In genomic region chr10:119348106-119348505, GRCh38 we compare ENCODE assay signal across 18 cellular contexts.
A peak's percentile ranks its signal among the peaks of the same experiment; 100 is the strongest.
DNase-seq lines count a peak whose midpoint lies in the region; ATAC-seq, FAIRE-seq and TF ChIP-seq lines count a peak whose summit lies in the region.
"Had no signal": no experiment of that assay in that cellular context is flagged by ENCODE, and none has a peak within 500 bp of the region (broad histone marks: within the 10 kb centered on the region; RNA-seq: fewer than 3 reads in every experiment).

No MANE protein-coding gene starts in this region.

- H2BK120ac ChIP-seq in mesenchymal stem cell (ENCODE audit: low read depth, low read length): no peak overlapping the region

- FAIRE-seq in HepG2 (lab: Jason Lieb, UNC): no peak
- FAIRE-seq: A549 had no signal

- no peaks in the 10 kb centered on the region for H3K27me3 ChIP-seq in left ventricle myocardium inferior (ENCODE audit: low read depth)
- H3K27me3 ChIP-seq in mesenchymal stem cell (ENCODE audit: control insufficient read depth in 1 of 2, insufficient read depth in 1 of 2, low read length in 2 of 2): no peaks in the 10 kb centered on the region
- no peaks in the 10 kb centered on the region for H3K27me3 ChIP-seq in HepG2 (ENCODE audit: control insufficient read depth in 1 of 2, insufficient read depth in 2 of 2, low read length in 2 of 2)

- H2AFZ ChIP-seq in mesenchymal stem cell (ENCODE audit: low read depth, low read length) (no peak overlapping the region), HepG2 (ENCODE audit: low read length) (no peak overlapping the region)

- H3K14ac ChIP-seq in mesenchymal stem cell (ENCODE audit: low read length in 2 of 2): no peak overlapping the region

- no peak overlapping the region for H2BK12ac ChIP-seq in mesenchymal stem cell (ENCODE audit: low read length in 2 of 2)

- ATAC-seq in left cardiac atrium: no peak
- no peak for ATAC-seq in stimulated activated naive CD8-positive, alpha-beta T cell treated with anti-CD3 and anti-CD28 coated beads, Interleukin-15, Interleukin-2, amounts not matched to agents 100 U/mL and 50 U/mL, for 24 hours
- no peak for ATAC-seq in HepG2
- ATAC-seq in HG03139 (IDR thresholded peaks at IDR 0.05; ENCODE audit: unreplicated experiment): no peak
- ATAC-seq: PC-3 had no signal

- H3K36me3 ChIP-seq in left ventricle myocardium inferior (peaks cover 7% of the 10 kb centered on the region), mesenchymal stem cell (ENCODE audit: control insufficient read depth in 1 of 2, insufficient read depth in 2 of 2, low read depth in 1 of 2, low read length in 2 of 2) (peaks cover 6 to 7% of the 10 kb centered on the region in 2 experiments), HepG2 (replicated peaks in 1 of 2; ENCODE audit: control insufficient read depth in 1 of 2, insufficient read depth in 2 of 2, low read length in 2 of 2) (no peaks in the 10 kb centered on the region)

- H4K20me1 ChIP-seq in HepG2 (ENCODE audit: insufficient read depth, low read length): no peaks in the 10 kb centered on the region

- TF ChIP-seq CTCF in left ventricle myocardium inferior (IDR thresholded peaks at IDR 0.05; ENCODE audit: borderline replicate concordance): no peak
- TF ChIP-seq CTCF in HepG2 (CRISPR knock-in tag; IDR thresholded peaks at IDR 0.05): no peak

- H3K4me2 ChIP-seq in mesenchymal stem cell (ENCODE audit: low read length, poor library complexity, severe bottlenecking): no peak overlapping the region
- H3K4me2 ChIP-seq in HepG2 (ENCODE audit: low read depth, low read length): no peak overlapping the region
- H3K4me2 ChIP-seq: A549 had no signal

- no peak overlapping the region for H3K4me3 ChIP-seq in left ventricle myocardium inferior
- no peak overlapping the region for H3K4me3 ChIP-seq in mesenchymal stem cell (ENCODE audit: insufficient read depth in 1 of 2, low read depth in 1 of 2, low read length in 2 of 2)
- H3K4me3 ChIP-seq in HepG2 (replicated peaks in 1 of 3; ENCODE audit: insufficient read depth in 1 of 3, low read depth in 2 of 3, low read length in 3 of 3): no peak overlapping the region
- H3K4me3 ChIP-seq: A549 had no signal

- POLR2A ChIA-PET in HepG2 (lab: Yijun Ruan, JAX): no interaction called here

- no peak overlapping the region for H2BK5ac ChIP-seq in mesenchymal stem cell (ENCODE audit: low read depth, low read length, poor library complexity, severe bottlenecking)

- peaks cover 94% of the 10 kb centered on the region for H3K4me1 ChIP-seq in left ventricle myocardium inferior
- H3K4me1 ChIP-seq in mesenchymal stem cell (ENCODE audit: control insufficient read depth, insufficient read depth, low read depth, low read length): peaks cover 24% of the 10 kb centered on the region
- no peaks in the 10 kb centered on the region for H3K4me1 ChIP-seq in HepG2 (ENCODE audit: insufficient read depth, low read length)
- H3K4me1 ChIP-seq: A549 had no signal

- over 99% methylated on average over 5 of the region's 5 CpGs for WGBS in mesenchymal stem cell
- 87% methylated on average over 5 of the region's 5 CpGs for WGBS in HepG2 (ENCODE audit: low lambda C conversion rate)

- in situ Hi-C loops in HepG2 (cut with HindIII; ENCODE audit: extremely low pct_ligation_motif_present, low pct_unique_long_range_greater_than_20kb): no loop called here

- no peak overlapping the region for H3K9ac ChIP-seq in mesenchymal stem cell (ENCODE audit: low read length)
- no peak overlapping the region for H3K9ac ChIP-seq in HepG2 (ENCODE audit: insufficient read depth, low read depth, low read length)

- peaks cover 9% of the 10 kb centered on the region for H3K9me3 ChIP-seq in left ventricle myocardium inferior (replicated peaks)
- peaks cover 12% of the 10 kb centered on the region for H3K9me3 ChIP-seq in mesenchymal stem cell (ENCODE audit: control insufficient read depth, low read length)
- H3K9me3 ChIP-seq in HepG2 (ENCODE audit: low read length): no peaks in the 10 kb centered on the region; the same call in 1 of the 2 replicates

- no TSS peak for BruUV-seq in HepG2 (replicated peaks; lab: Mats Ljungman, UMichigan)

- intact Hi-C loops in left ventricle myocardium inferior (cut with micrococcal nuclease) (no loop called here), left cardiac atrium (cut with DNase I) (no loop called here), HepG2 (cut with micrococcal nuclease; ENCODE audit: unreplicated experiment) (no loop called here)

- no peak for TF ChIP-seq RAD21 in HepG2 (CRISPR knock-in tag; IDR thresholded peaks at IDR 0.05)

- TF ChIP-seq POLR2A in HepG2 (IDR thresholded peaks at IDR 0.05; ENCODE audit: insufficient read depth in 1 of 2, low read depth in 2 of 2, low read length in 2 of 2): no peak

- H4K8ac ChIP-seq in mesenchymal stem cell (ENCODE audit: low read length): no peak overlapping the region

- no peak for DNase-seq in left ventricle myocardium inferior
- no peak for DNase-seq in left cardiac atrium
- DNase-seq in dermis microvascular lymphatic vessel endothelial cell (ENCODE audit: low read depth in 2 of 2): peak; percentile 29 to 33
- DNase-seq in mesenchymal stem cell: no peak
- no peak for DNase-seq in stimulated activated naive CD8-positive, alpha-beta T cell treated with anti-CD3 and anti-CD28 coated beads, Interleukin-15, Interleukin-2, amounts not matched to agents 100 U/mL and 50 U/mL, for 24 hours
- DNase-seq in HepG2 (ENCODE audit: low spot score): no peak
- DNase-seq: C1 segment of cervical spinal cord, DMS79 treated with DMSO at 0.1 percent for 48 hours, H7, HFFc6, KG1, MV-4-11, NCI-H187, NCI-H526, PC-3, RPMI8226 had no signal

- CTCF ChIA-PET in HepG2 (lab: Yijun Ruan, JAX; ENCODE audit: low intra/inter-chr PET ratio, low total read pairs): no interaction called here

- H2AK5ac ChIP-seq in mesenchymal stem cell (ENCODE audit: low read length, severe bottlenecking): peak overlapping the region; percentile 12

- no peak overlapping the region for H4K91ac ChIP-seq in mesenchymal stem cell (ENCODE audit: low read length)

- no peak overlapping the region for H2BK15ac ChIP-seq in mesenchymal stem cell (ENCODE audit: low read depth, poor library complexity, severe bottlenecking)

- no peak overlapping the region for H3K18ac ChIP-seq in mesenchymal stem cell (ENCODE audit: low read depth in 1 of 2, low read length in 2 of 2)

- no peak overlapping the region for H3K4ac ChIP-seq in mesenchymal stem cell (ENCODE audit: low read depth in 1 of 2, low read length in 2 of 2)

- H3K79me1 ChIP-seq in mesenchymal stem cell (replicated peaks; ENCODE audit: low read length, poor library complexity, severe bottlenecking): peaks cover 1% of the 10 kb centered on the region

- no peak for TF ChIP-seq EP300 in HepG2 (IDR thresholded peaks at IDR 0.05; ENCODE audit: low read depth in 2 of 2, low read length in 2 of 2)
- TF ChIP-seq EP300 in HepG2 (CRISPR knock-in tag; IDR thresholded peaks at IDR 0.05; ENCODE audit: borderline replicate concordance): no peak

- H3K79me2 ChIP-seq in HepG2 (ENCODE audit: insufficient read depth, low read length): peaks cover 2% of the 10 kb centered on the region

- H3K23ac ChIP-seq in mesenchymal stem cell (ENCODE audit: low read length in 2 of 2): no peak overlapping the region

- H3K27ac ChIP-seq in left ventricle myocardium inferior (replicated peaks) (peak overlapping the region; percentile 83), mesenchymal stem cell (ENCODE audit: low read length, poor library complexity, severe bottlenecking) (no peak overlapping the region), HepG2 (ENCODE audit: extremely low read length, insufficient read depth, low read length) (no peak overlapping the region)
- H3K27ac ChIP-seq: A549 had no signal

TF ChIP-seq in HepG2, 621 proteins besides CTCF, POLR2A, EP300 and RAD21 (continues in another document):
- no peak for TF ChIP-seq ATF2 (CRISPR knock-in tag; IDR thresholded peaks at IDR 0.05)
- no peak for TF ChIP-seq ZFP36L2 (CRISPR knock-in tag; IDR thresholded peaks at IDR 0.05)
- no peak for TF ChIP-seq SIX1 (CRISPR knock-in tag; IDR thresholded peaks at IDR 0.05; ENCODE audit: borderline replicate concordance)
- TF ChIP-seq ZFP36 (IDR thresholded peaks at IDR 0.05; ENCODE audit: borderline replicate concordance, low read depth, low read length, partially characterized antibody): no peak
- TF ChIP-seq SP1 (IDR thresholded peaks at IDR 0.05): no peak
- TF ChIP-seq SP1 (CRISPR knock-in tag; IDR thresholded peaks at IDR 0.05): no peak
- no peak for TF ChIP-seq HBP1 (CRISPR knock-in tag; IDR thresholded peaks at IDR 0.05; ENCODE audit: low read depth)

Comparison
In these comparisons a context has a peak if more than half of its experiments do, and no peak if none do; other contexts are left out.
1. DNase-seq: peak in dermis microvascular lymphatic vessel endothelial cell (2 of 2); none in left ventricle myocardium inferior (single experiment), left cardiac atrium (single experiment), mesenchymal stem cell (single experiment), stimulated activated naive CD8-positive, alpha-beta T cell treated with anti-CD3 and anti-CD28 coated beads, Interleukin-15, Interleukin-2, amounts not matched to agents 100 U/mL and 50 U/mL, for 24 hours (single experiment) and HepG2 (single experiment).